26 cellular contexts compared by ENCODE assay signal in genomic region chr22:20763630-20764029, GRCh38. TPM values are rescaled to one million over a fixed set of nuclear protein-coding genes. Genes with fewer than 3 reads are reported as not detected.
"Had no signal": no experiment of that assay in that cellular context is flagged by ENCODE, and none has a peak within 500 bp of the region (broad histone marks: within the 10 kb centered on the region; RNA-seq: fewer than 3 reads in every experiment).

No MANE protein-coding gene starts in this region.

- H3K4me3 Mint-ChIP-seq: activated B cell treated with CpG ODN at 0.5 μM for 24 hours; activated CD4-positive, alpha-beta memory T cell treated with anti-CD3 and anti-CD28 coated beads, Interleukin-2, amount 10 ng/mL, durations not matched to agents 7 days and 5 days; activated CD4-positive, alpha-beta T cell treated with anti-CD3 and anti-CD28 coated beads, Interleukin-2, amount 10 ng/mL, durations not matched to agents 24 days and 14 days; activated naive CD4-positive, alpha-beta T cell treated with anti-CD3 and anti-CD28 coated beads for 36 hours; activated naive CD8-positive, alpha-beta T cell; activated T-helper 17 cell treated with anti-CD3 and anti-CD28 coated beads, Interleukin-2, amount 50 U/mL, for 72 hours; brain had no signal

- ATAC-seq: activated T-helper 17 cell treated with anti-CD3 and anti-CD28 coated beads, Interleukin-2, amount 50 U/mL, for 72 hours had no signal

- FAIRE-seq: astrocyte, RCC 7860, TTC549 had no signal

- DNase-seq: activated B cell treated with CpG ODN at 0.5 μM for 24 hours; activated CD4-positive, alpha-beta memory T cell treated with anti-CD3 and anti-CD28 coated beads, Interleukin-2, amount 10 ng/mL, durations not matched to agents 7 days and 5 days; activated CD4-positive, alpha-beta T cell treated with anti-CD3 and anti-CD28 coated beads for 1 hour; activated CD4-positive, alpha-beta T cell treated with anti-CD3 and anti-CD28 coated beads, Interleukin-2, amount 10 ng/mL, durations not matched to agents 24 days and 14 days; activated gamma-delta T cell; activated naive CD4-positive, alpha-beta T cell treated with anti-CD3 and anti-CD28 coated beads for 36 hours; activated T-cell treated with anti-CD3 and anti-CD28 coated beads for 4 hours; activated T-cell treated with anti-CD3 and anti-CD28 coated beads, Interleukin-2, amount 50 U/mL, for 48 hours; amygdala; Kasumi-1; KBM-7; NCI-H1092; NCI-H1417; NCI-H1930; NCI-H510A treated with DMSO at 0.1 percent for 48 hours; NCI-H69; SHP77 treated with DMSO at 0.1 percent for 48 hours; T-helper 2 cell; T1000 had no signal

- H3K27me3 Mint-ChIP-seq: activated B cell treated with CpG ODN at 0.5 μM for 24 hours; activated CD4-positive, alpha-beta memory T cell treated with anti-CD3 and anti-CD28 coated beads, Interleukin-2, amount 10 ng/mL, durations not matched to agents 7 days and 5 days; activated CD4-positive, alpha-beta T cell treated with anti-CD3 and anti-CD28 coated beads, Interleukin-2, amount 10 ng/mL, durations not matched to agents 24 days and 14 days; activated naive CD8-positive, alpha-beta T cell; activated T-helper 17 cell treated with anti-CD3 and anti-CD28 coated beads, Interleukin-2, amount 50 U/mL, for 72 hours; brain had no signal

- H3K9me3 Mint-ChIP-seq: activated B cell treated with CpG ODN at 0.5 μM for 24 hours; activated CD4-positive, alpha-beta memory T cell treated with anti-CD3 and anti-CD28 coated beads, Interleukin-2, amount 10 ng/mL, durations not matched to agents 7 days and 5 days; activated CD4-positive, alpha-beta T cell treated with anti-CD3 and anti-CD28 coated beads, Interleukin-2, amount 10 ng/mL, durations not matched to agents 24 days and 14 days; activated naive CD4-positive, alpha-beta T cell treated with anti-CD3 and anti-CD28 coated beads for 36 hours; activated T-helper 17 cell treated with anti-CD3 and anti-CD28 coated beads, Interleukin-2, amount 50 U/mL, for 72 hours; brain had no signal

- H3K27ac Mint-ChIP-seq: activated B cell treated with CpG ODN at 0.5 μM for 24 hours; activated CD4-positive, alpha-beta memory T cell treated with anti-CD3 and anti-CD28 coated beads, Interleukin-2, amount 10 ng/mL, durations not matched to agents 7 days and 5 days; activated CD4-positive, alpha-beta T cell treated with anti-CD3 and anti-CD28 coated beads, Interleukin-2, amount 10 ng/mL, durations not matched to agents 24 days and 14 days; activated naive CD4-positive, alpha-beta T cell treated with anti-CD3 and anti-CD28 coated beads for 36 hours; activated naive CD8-positive, alpha-beta T cell; activated T-helper 17 cell treated with anti-CD3 and anti-CD28 coated beads, Interleukin-2, amount 50 U/mL, for 72 hours; brain had no signal

- H3K4me1 Mint-ChIP-seq: activated B cell treated with CpG ODN at 0.5 μM for 24 hours, brain had no signal

RNA-seq across cellular contexts. Expression of gene SERPIND1, which starts 10.3 kb away (rescaled TPM):
- total RNA-seq: activated B cell treated with CpG ODN at 0.5 μM for 24 hours; activated CD4-positive, alpha-beta memory T cell treated with anti-CD3 and anti-CD28 coated beads, Interleukin-2, amount 10 ng/mL, durations not matched to agents 7 days and 5 days; activated CD4-positive, alpha-beta T cell treated with anti-CD3 and anti-CD28 coated beads, Interleukin-2, amount 10 ng/mL, durations not matched to agents 24 days and 14 days; activated CD8-positive, alpha-beta memory T cell treated with anti-CD3 and anti-CD28 coated beads for 36 hours; activated naive CD4-positive, alpha-beta T cell treated with anti-CD3 and anti-CD28 coated beads for 36 hours; astrocyte had no signal
